24 cellular contexts compared by ENCODE assay signal in genomic region chr1:161890574-161890973, GRCh38.
"Had no signal": no experiment of that assay in that cellular context is flagged by ENCODE, and none has a peak within 500 bp of the region (broad histone marks: within the 10 kb centered on the region; RNA-seq: fewer than 3 reads in every experiment).

No MANE protein-coding gene starts in this region.

- H3K27me3 ChIP-seq: dorsolateral prefrontal cortex, esophagus muscularis mucosa, foreskin keratinocyte, gastroesophageal sphincter, heart left ventricle, hepatocyte, right lobe of liver, tibial artery had no signal

- H3K4me1 Mint-ChIP-seq: neural crest cell; stimulated activated naive CD8-positive, alpha-beta T cell treated with anti-CD3 and anti-CD28 coated beads, Interleukin-15, amount 100 ng/mL, for 72 hours had no signal

- H3K4me3 Mint-ChIP-seq: natural killer cell treated with Interleukin-12 subunit alpha and Interleukin-12 subunit beta and Interleukin-15 and Interleukin-18, amount 100 ng/mL, for 72 hours; neural crest cell; stimulated activated naive CD8-positive, alpha-beta T cell treated with anti-CD3 and anti-CD28 coated beads, Interleukin-15, amount 100 ng/mL, for 72 hours; type B pancreatic cell had no signal

- H3K4me1 ChIP-seq: foreskin keratinocyte, lower lobe of right lung, parathyroid adenoma, right lobe of liver had no signal

- H3K27ac ChIP-seq: dorsolateral prefrontal cortex, esophagus muscularis mucosa, foreskin keratinocyte, gastroesophageal sphincter, heart left ventricle, hepatocyte, lower lobe of right lung, parathyroid adenoma, right lobe of liver, tibial artery had no signal

- H3K4me2 ChIP-seq: hepatocyte, smooth muscle cell had no signal

- H3K9me3 ChIP-seq: esophagus muscularis mucosa, gastroesophageal sphincter, heart left ventricle, lower lobe of right lung, right lobe of liver, tibial artery had no signal

- H3K4me3 ChIP-seq: dorsolateral prefrontal cortex, esophagus muscularis mucosa, gastroesophageal sphincter, heart left ventricle, hepatocyte, lower lobe of right lung, right lobe of liver, smooth muscle cell, tibial artery had no signal

- ATAC-seq: foreskin keratinocyte; gastroesophageal sphincter; heart left ventricle; left ventricle myocardium superior; lower lobe of right lung; natural killer cell treated with Interleukin-12 subunit alpha and Interleukin-12 subunit beta and Interleukin-15 and Interleukin-18, amount 100 ng/mL, for 72 hours; stimulated activated naive CD8-positive, alpha-beta T cell treated with anti-CD3 and anti-CD28 coated beads, Interleukin-15, amount 100 ng/mL, for 72 hours had no signal

- H3K27me3 Mint-ChIP-seq: natural killer cell treated with Interleukin-12 subunit alpha and Interleukin-12 subunit beta and Interleukin-15 and Interleukin-18, amount 100 ng/mL, for 72 hours; progenitor cell of endocrine pancreas; stimulated activated naive CD8-positive, alpha-beta T cell treated with anti-CD3 and anti-CD28 coated beads, Interleukin-15, amount 100 ng/mL, for 72 hours; type B pancreatic cell had no signal

- H2AFZ ChIP-seq: hepatocyte, parathyroid adenoma had no signal

- H3K27ac Mint-ChIP-seq: natural killer cell treated with Interleukin-12 subunit alpha and Interleukin-12 subunit beta and Interleukin-15 and Interleukin-18, amount 100 ng/mL, for 72 hours; progenitor cell of endocrine pancreas; type B pancreatic cell had no signal

- H3K9me3 Mint-ChIP-seq: natural killer cell treated with Interleukin-12 subunit alpha and Interleukin-12 subunit beta and Interleukin-15 and Interleukin-18, amount 100 ng/mL, for 72 hours; stimulated activated naive CD8-positive, alpha-beta T cell treated with anti-CD3 and anti-CD28 coated beads, Interleukin-15, amount 100 ng/mL, for 72 hours; type B pancreatic cell had no signal

- DNase-seq: dorsolateral prefrontal cortex; effector CD4-positive, alpha-beta T cell; foreskin keratinocyte; heart left ventricle; islet precursor cell; left ventricle myocardium superior; lower lobe of right lung; right lobe of liver; stimulated activated CD4-positive, alpha-beta T cell treated with anti-CD3 and anti-CD28 coated beads, Interleukin-12 subunit alpha, Interleukin-12 subunit beta, amount 100 ng/mL, for 4 hours; stimulated activated CD4-positive, alpha-beta T cell treated with anti-CD3 and anti-CD28 coated beads, Interleukin-1b, Interleukin-23, amount 100 ng/mL, for 48 hours; stimulated activated CD4-positive, alpha-beta T cell treated with anti-CD3 and anti-CD28 coated beads, Interleukin-4, amount 100 ng/mL, for 1 hour; stimulated activated CD8-positive, alpha-beta memory T cell treated with anti-CD3 and anti-CD28 coated beads, Interleukin-4, amount 100 ng/mL, for 48 hours; stimulated activated naive CD4-positive, alpha-beta T cell; stimulated activated naive CD8-positive, alpha-beta T cell treated with anti-CD3 and anti-CD28 coated beads, Interleukin-15, amount 100 ng/mL, for 72 hours; tibial artery had no signal

- H3K79me2 ChIP-seq: hepatocyte, parathyroid adenoma had no signal
